Comparison of ENCODE assay signal across 33 cellular contexts in genomic region chr11:27310182-27310581, GRCh38. TPM values are rescaled to one million over a fixed set of nuclear protein-coding genes. Genes with fewer than 3 reads are reported as not detected.
DNase-seq lines count a peak whose midpoint lies in the region; ATAC-seq, FAIRE-seq and TF ChIP-seq lines count a peak whose summit lies in the region.
"Had no signal": no experiment of that assay in that cellular context is flagged by ENCODE, and none has a peak within 500 bp of the region (broad histone marks: within the 10 kb centered on the region; RNA-seq: fewer than 3 reads in every experiment).

No MANE protein-coding gene starts in this region.

- H2BK120ac ChIP-seq in IMR-90 (ENCODE audit: low read depth, low read length), result no peak overlapping the region

- no peak overlapping the region for H3K14ac ChIP-seq in IMR-90 (replicated peaks; ENCODE audit: low read depth, low read length)

- no peak for TF ChIP-seq CTCF in HepG2 (CRISPR knock-in tag; IDR thresholded peaks at IDR 0.05)
- no peak for TF ChIP-seq CTCF in right lobe of liver (IDR thresholded peaks at IDR 0.05)
- no peak for TF ChIP-seq CTCF in A549 (IDR thresholded peaks at IDR 0.05)
- no peak for TF ChIP-seq CTCF in IMR-90 (conservative IDR thresholded peaks at IDR 0.05; ENCODE audit: low read depth, low read length)
- no peak for TF ChIP-seq CTCF in K562 (IDR thresholded peaks at IDR 0.05 in 2 of 3, conservative IDR thresholded peaks at IDR 0.05 in 1 of 3; ENCODE audit: insufficient read depth in 2 of 3, low read depth in 1 of 3, low read length in 3 of 3)

- DNase-seq in HepG2 (ENCODE audit: low spot score), result no peak
- DNase-seq in right lobe of liver, result no peak
- no peak for DNase-seq in A549 (ENCODE audit: low read depth in 1 of 2, low spot score in 1 of 2)
- DNase-seq in IMR-90, result no peak
- no peak for DNase-seq in K562 (ENCODE audit: extremely low read depth in 1 of 4, low spot score in 3 of 4)
- no peak for DNase-seq in cerebellar nuclear complex (lab: John Stamatoyannopoulos, UW)
- DNase-seq in NCI-H2081 (lab: John Stamatoyannopoulos, UW), result no peak
- DNase-seq: 8988T; ACHN; AML-193; BE2C; C1 segment of cervical spinal cord; Caco-2; Calu3; CD4-positive, alpha-beta memory T cell; CD4-positive, alpha-beta T cell; CD4-positive, CD25-positive, alpha-beta regulatory T cell; CD8-positive, alpha-beta memory T cell; CD8-positive, alpha-beta T cell; COR-L47; DMS 273 treated with DMSO at 0.1 percent for 48 hours; DMS153; DMS53; DMS79; DMS79 treated with DMSO at 0.1 percent for 48 hours; DND-41; EL had no signal

- peaks cover 42% of the 10 kb centered on the region for H3K4me1 ChIP-seq in HepG2 (ENCODE audit: insufficient read depth, low read length)
- H3K4me1 ChIP-seq in right lobe of liver, result peaks cover 0 to 23% (median 9%) of the 10 kb centered on the region in 4 donors
- peaks cover 35% of the 10 kb centered on the region for H3K4me1 ChIP-seq in A549
- no peaks in the 10 kb centered on the region for H3K4me1 ChIP-seq in IMR-90 (ENCODE audit: control insufficient read depth, insufficient read depth, low read length)
- no peaks in the 10 kb centered on the region for H3K4me1 ChIP-seq in K562 (replicated peaks in 1 of 2; ENCODE audit: control insufficient read depth in 2 of 2, insufficient read depth in 2 of 2, low read length in 2 of 2)
- H3K4me1 ChIP-seq: BE2C; BLaER1; BLaER1 treated with 17β-estradiol and CSF1 and Interleukin-3, amounts not matched to agents 10 nM and 100 nM had no signal

- H3K4ac ChIP-seq in IMR-90 (ENCODE audit: low read depth, low read length), result no peak overlapping the region

- no peak for ATAC-seq in HepG2
- no peak for ATAC-seq in right lobe of liver
- ATAC-seq in A549, result no peak
- no peak for ATAC-seq in IMR-90 (ENCODE audit: low read depth)
- no peak for ATAC-seq in K562
- ATAC-seq in GM18909 (IDR thresholded peaks at IDR 0.05; ENCODE audit: poor library complexity, unreplicated experiment), result no peak
- ATAC-seq: CD8-positive, alpha-beta T cell had no signal

- BruUV-seq in HepG2 (replicated peaks; lab: Mats Ljungman, UMichigan) (no TSS peak), IMR-90 (replicated peaks; lab: Mats Ljungman, UMichigan) (no TSS peak), K562 (replicated peaks; lab: Mats Ljungman, UMichigan) (no TSS peak)

- H4K5ac ChIP-seq in IMR-90 (ENCODE audit: low read depth, low read length), result no peak overlapping the region

- H3K9ac ChIP-seq in HepG2 (ENCODE audit: insufficient read depth, low read depth, low read length) (no peak overlapping the region), IMR-90 (ENCODE audit: low read depth, low read length) (no peak overlapping the region), K562 (ENCODE audit: insufficient read depth in 1 of 2, low read depth in 2 of 2, low read length in 2 of 2) (no peak overlapping the region)
- H3K9ac ChIP-seq: BLaER1; BLaER1 treated with 17β-estradiol and CSF1 and Interleukin-3, amounts not matched to agents 10 nM and 100 nM had no signal

- H2AK5ac ChIP-seq in IMR-90 (ENCODE audit: low read depth, low read length), result no peak overlapping the region

- dilution Hi-C loops in IMR-90 (cut with HindIII; ENCODE audit: low sequenced_read_pairs, unreplicated experiment), result no loop called here

- in situ Hi-C loops in HepG2 (cut with HindIII; ENCODE audit: extremely low pct_ligation_motif_present, low pct_unique_long_range_greater_than_20kb), result no loop called here
- in situ Hi-C loops in IMR-90 (cut with MboI; ENCODE audit: low sequenced_read_pairs), result no loop called here
- in situ Hi-C loops in K562 (cut with MboI), result no loop called here

- H3K56ac ChIP-seq in IMR-90 (ENCODE audit: extremely low read depth, insufficient read depth, low read length), result no peak overlapping the region

- H3K36me3 ChIP-seq in HepG2 (replicated peaks in 1 of 2; ENCODE audit: control insufficient read depth in 1 of 2, insufficient read depth in 2 of 2, low read length in 2 of 2) (no peaks in the 10 kb centered on the region), right lobe of liver (no peaks in the 10 kb centered on the region), IMR-90 (ENCODE audit: control insufficient read depth, insufficient read depth, low read length) (no peaks in the 10 kb centered on the region), K562 (ENCODE audit: control insufficient read depth, insufficient read depth, low read length) (no peaks in the 10 kb centered on the region)
- H3K36me3 ChIP-seq: BE2C; BLaER1; BLaER1 treated with 17β-estradiol and CSF1 and Interleukin-3, amounts not matched to agents 10 nM and 100 nM had no signal

- no peak overlapping the region for H2AFZ ChIP-seq in HepG2 (ENCODE audit: low read length)
- H2AFZ ChIP-seq in IMR-90 (replicated peaks; ENCODE audit: low read length, poor library complexity), result no peak overlapping the region
- no peak overlapping the region for H2AFZ ChIP-seq in K562 (ENCODE audit: low read depth, low read length)

- H3K9me3 ChIP-seq in HepG2 (ENCODE audit: low read length) (no peaks in the 10 kb centered on the region), right lobe of liver (no peaks in the 10 kb centered on the region), A549 (no peaks in the 10 kb centered on the region), IMR-90 (ENCODE audit: control insufficient read depth, insufficient read depth, low read length) (peaks cover 1% of the 10 kb centered on the region; the same call in 1 of the 2 replicates), K562 (replicated peaks; ENCODE audit: control insufficient read depth, insufficient read depth, low read depth, low read length) (peaks cover 1% of the 10 kb centered on the region; the same call in 1 of the 2 replicates)
- H3K9me3 ChIP-seq: BE2C had no signal

- H2BK20ac ChIP-seq in IMR-90 (ENCODE audit: low read depth, low read length), result no peak overlapping the region

- no peak overlapping the region for H2AK9ac ChIP-seq in IMR-90 (replicated peaks; ENCODE audit: low read depth, low read length, poor library complexity)

- H3K9me1 ChIP-seq in IMR-90 (ENCODE audit: insufficient read depth, low read length) (no peaks in the 10 kb centered on the region), K562 (ENCODE audit: control insufficient read depth, insufficient read depth, low read length) (no peaks in the 10 kb centered on the region)

- H3K27me3 ChIP-seq in HepG2 (ENCODE audit: control insufficient read depth in 1 of 2, insufficient read depth in 2 of 2, low read length in 2 of 2), result no peaks in the 10 kb centered on the region
- no peaks in the 10 kb centered on the region for H3K27me3 ChIP-seq in right lobe of liver
- H3K27me3 ChIP-seq in IMR-90 (ENCODE audit: control insufficient read depth, insufficient read depth, low read length), result no peaks in the 10 kb centered on the region
- H3K27me3 ChIP-seq in K562 (ENCODE audit: control insufficient read depth in 2 of 2, insufficient read depth in 2 of 2, low read length in 2 of 2), result no peaks in the 10 kb centered on the region
- H3K27me3 ChIP-seq: BE2C; BLaER1; BLaER1 treated with 17β-estradiol and CSF1 and Interleukin-3, amounts not matched to agents 10 nM and 100 nM had no signal

- no peak for FAIRE-seq in HepG2 (lab: Jason Lieb, UNC)
- no peak for FAIRE-seq in A549 (lab: Jason Lieb, UNC)
- no peak for FAIRE-seq in K562 (lab: Jason Lieb, UNC)
- FAIRE-seq: D721Med had no signal

- H3K79me2 ChIP-seq in HepG2 (ENCODE audit: insufficient read depth, low read length) (no peaks in the 10 kb centered on the region), K562 (ENCODE audit: control insufficient read depth, insufficient read depth, low read length) (no peaks in the 10 kb centered on the region)

- TF ChIP-seq RAD21 in HepG2 (CRISPR knock-in tag; IDR thresholded peaks at IDR 0.05), result no peak
- TF ChIP-seq RAD21 in A549 (conservative IDR thresholded peaks at IDR 0.05 in 1 of 2, IDR thresholded peaks at IDR 0.05 in 1 of 2), result no peak
- no peak for TF ChIP-seq RAD21 in IMR-90 (IDR thresholded peaks at IDR 0.05; ENCODE audit: low read length)
- no peak for TF ChIP-seq RAD21 in K562 (CRISPR knock-in tag; conservative IDR thresholded peaks at IDR 0.05 in 1 of 2, IDR thresholded peaks at IDR 0.05 in 1 of 2)

- H2BK5ac ChIP-seq in IMR-90 (ENCODE audit: low read depth, low read length, poor library complexity, severe bottlenecking), result no peak overlapping the region

- POLR2A ChIA-PET in HepG2 (lab: Yijun Ruan, JAX) (no interaction called here), A549 (lab: Yijun Ruan, JAX) (no interaction called here), IMR-90 (lab: Charles Lee; ENCODE audit: unreplicated experiment) (no interaction called here), K562 (lab: Yijun Ruan, JAX) (no interaction called here)

- no peak overlapping the region for H3K4me3 ChIP-seq in HepG2 (replicated peaks in 1 of 3; ENCODE audit: insufficient read depth in 1 of 3, low read depth in 2 of 3, low read length in 3 of 3)
- no peak overlapping the region for H3K4me3 ChIP-seq in right lobe of liver
- H3K4me3 ChIP-seq in A549, result no peak overlapping the region
- no peak overlapping the region for H3K4me3 ChIP-seq in IMR-90 (ENCODE audit: insufficient read depth, low read depth, low read length)
- H3K4me3 ChIP-seq in K562, result no peak overlapping the region
- H3K4me3 ChIP-seq: BLaER1; BLaER1 treated with 17β-estradiol and CSF1 and Interleukin-3, amounts not matched to agents 10 nM and 100 nM had no signal

- no peak overlapping the region for H3K18ac ChIP-seq in IMR-90 (ENCODE audit: low read depth, low read length)

- CTCF ChIA-PET in HepG2 (lab: Yijun Ruan, JAX; ENCODE audit: low intra/inter-chr PET ratio, low total read pairs), result no interaction called here
- CTCF ChIA-PET in A549 (lab: Yijun Ruan, JAX), result interaction anchor here (5.3 kb wide), 1 partner anchor 13 kb away, joined by 38 read pairs; no protein-coding TSS in a partner anchor
- CTCF ChIA-PET in IMR-90 (lab: Yijun Ruan, JAX), result no interaction called here
- CTCF ChIA-PET in K562 (lab: Yijun Ruan, JAX; ENCODE audit: low intra/inter-chr PET ratio), result no interaction called here

- H3K79me1 ChIP-seq in IMR-90 (ENCODE audit: low read depth in 1 of 2, low read length in 2 of 2), result no peaks in the 10 kb centered on the region

- no peak overlapping the region for H3K23ac ChIP-seq in IMR-90 (ENCODE audit: low read depth, low read length)

- intact Hi-C loops in HepG2 (cut with micrococcal nuclease; ENCODE audit: unreplicated experiment) (no loop called here), right lobe of liver (cut with DNase I) (no loop called here), IMR-90 (cut with micrococcal nuclease) (loop anchor here (1.0 kb wide), 1 partner anchor 49 kb away; no protein-coding TSS in a partner anchor), K562 (cut with micrococcal nuclease) (no loop called here)

- H3K27ac ChIP-seq in HepG2 (ENCODE audit: extremely low read length, insufficient read depth, low read length), result no peak overlapping the region
- H3K27ac ChIP-seq in right lobe of liver, result no peak overlapping the region
- H3K27ac ChIP-seq in A549, result no peak overlapping the region
- no peak overlapping the region for H3K27ac ChIP-seq in IMR-90 (ENCODE audit: insufficient read depth, low read length)
- no peak overlapping the region for H3K27ac ChIP-seq in K562 (ENCODE audit: extremely low read depth, low read depth, low read length)
- H3K27ac ChIP-seq: 22Rv1; BLaER1; BLaER1 treated with 17β-estradiol and CSF1 and Interleukin-3, amounts not matched to agents 10 nM and 100 nM; C4-2B had no signal

- H2BK15ac ChIP-seq in IMR-90 (ENCODE audit: low read depth, low read length), result no peak overlapping the region

- H3K4me2 ChIP-seq in HepG2 (ENCODE audit: low read depth, low read length) (no peak overlapping the region), A549 (no peak overlapping the region), IMR-90 (ENCODE audit: low read depth, low read length) (no peak overlapping the region), K562 (ENCODE audit: insufficient read depth, low read length) (no peak overlapping the region)
- H3K4me2 ChIP-seq: BLaER1; BLaER1 treated with 17β-estradiol and CSF1 and Interleukin-3, amounts not matched to agents 10 nM and 100 nM had no signal

- no peak for TF ChIP-seq EP300 in HepG2 (IDR thresholded peaks at IDR 0.05; ENCODE audit: low read depth in 2 of 2, low read length in 2 of 2)
- TF ChIP-seq EP300 in HepG2 (CRISPR knock-in tag; IDR thresholded peaks at IDR 0.05; ENCODE audit: borderline replicate concordance), result no peak
- TF ChIP-seq EP300 in A549 (IDR thresholded peaks at IDR 0.05), result no peak
- no peak for TF ChIP-seq EP300 in K562 (IDR thresholded peaks at IDR 0.05; ENCODE audit: low read length)

- TF ChIP-seq POLR2A in HepG2 (IDR thresholded peaks at IDR 0.05; ENCODE audit: insufficient read depth in 1 of 2, low read depth in 2 of 2, low read length in 2 of 2), result no peak
- TF ChIP-seq POLR2A in right lobe of liver (IDR thresholded peaks at IDR 0.05), result no peak
- TF ChIP-seq POLR2A in A549 (IDR thresholded peaks at IDR 0.05; ENCODE audit: low read length), result no peak
- no peak for TF ChIP-seq POLR2A in IMR-90 (IDR thresholded peaks at IDR 0.05; ENCODE audit: low read depth, low read length)
- TF ChIP-seq POLR2A in K562 (conservative IDR thresholded peaks at IDR 0.05), result no peak

- no peak overlapping the region for H4K91ac ChIP-seq in IMR-90 (ENCODE audit: insufficient read depth, low read depth, low read length)

- no peak overlapping the region for H4K8ac ChIP-seq in IMR-90 (ENCODE audit: low read depth in 2 of 2, low read length in 2 of 2)

- H4K20me1 ChIP-seq in HepG2 (ENCODE audit: insufficient read depth, low read length) (no peaks in the 10 kb centered on the region), IMR-90 (ENCODE audit: insufficient read depth, low read length) (no peaks in the 10 kb centered on the region), K562 (replicated peaks; ENCODE audit: control insufficient read depth, insufficient read depth, low read length) (no peaks in the 10 kb centered on the region)
- H4K20me1 ChIP-seq: BLaER1; BLaER1 treated with 17β-estradiol and CSF1 and Interleukin-3, amounts not matched to agents 10 nM and 100 nM had no signal

RNA-seq across cellular contexts. Expression of gene CCDC34, which starts 52.8 kb away (rescaled TPM):
- total RNA-seq in HepG2 (2016; rRNA removed; fragmentation: Illumina TruSeq; extraction: Trizol) (34.3 and 37.9 TPM in 2 replicates), right lobe of liver (1 to 10 TPM; 1.8 to 3.6 (median 2.1) TPM), IMR-90 (2012; rRNA removed) (2.5 and 3.9 TPM in 2 replicates), K562 (2014; rRNA removed) (13.8 and 16.5 TPM in 2 replicates), K562 (2014; rRNA removed; fragmentation: Illumina TruSeq; extraction: Trizol) (22.4 and 24.7 TPM in 2 replicates), K562 (2015; rRNA removed; fragmentation: Illumina TruSeq; extraction: Trizol) (32.6 and 34.7 TPM in 2 replicates), K562 (2021) (14.8 and 15.7 TPM in 2 replicates)
- total RNA-seq in HepG2 (2016; cell fraction: cytosol; rRNA removed; fragmentation: Illumina TruSeq; extraction: Trizol; ENCODE audit: low read depth), result 10.7 and 11.6 TPM in 2 replicates
- 35.1 and 40.9 TPM in 2 replicates for total RNA-seq in HepG2 (2016; cell fraction: insoluble cytoplasmic fraction; rRNA removed; fragmentation: Illumina TruSeq; extraction: Trizol)
- 18.2 and 19.0 TPM in 2 replicates for total RNA-seq in HepG2 (2016; cell fraction: membrane; rRNA removed; fragmentation: Illumina TruSeq; extraction: Trizol)
- 16.1 and 19.6 TPM in 2 replicates for total RNA-seq in HepG2 (2016; cell fraction: nucleus; rRNA removed; fragmentation: Illumina TruSeq; extraction: Trizol)
- polyA plus RNA-seq in HepG2 (2011; rRNA removed) (3.2 and 7.6 TPM in 2 replicates), A549 (2011; rRNA removed) (33.1 and 35.9 TPM in 2 replicates), A549 (2017; fragmentation: RNase III; extraction: RNeasy Plus Mini Kit Qiagen cat#74134 plus additional on column Dnase treatment) (31.4 to 32.0 TPM (median 31.6 TPM) in 3 replicates), IMR-90 (2012; rRNA removed) (4.0 and 4.5 TPM in 2 replicates), K562 (2011; rRNA removed) (8.1 and 11.9 TPM in 2 replicates), K562 (2014; fragmentation: Illumina TruSeq; extraction: Trizol) (30.9 and 42.0 TPM in 2 replicates), K562 (2014; fragmentation: Nextera tagmentation; extraction: Ambion mirVana) (1 to 10 TPM; 6.2 to 6.6 TPM), K562 (2014; rRNA removed) (15.6 and 19.0 TPM in 2 replicates)
- 3.7 and 5.9 TPM in 2 replicates for polyA plus RNA-seq in HepG2 (2011; cell fraction: cytosol; rRNA removed)
- 2.3 and 2.6 TPM in 2 replicates for polyA plus RNA-seq in HepG2 (2011; cell fraction: nucleus; rRNA removed)
- polyA plus RNA-seq in HepG2 (2012), result 7.7 and 20.2 TPM in 2 replicates
- polyA plus RNA-seq in HepG2 (2016; cell fraction: cytosol; fragmentation: Illumina TruSeq; extraction: Trizol; ENCODE audit: low read depth), result 7.5 and 10.1 TPM in 2 replicates
- polyA plus RNA-seq in HepG2 (2016; cell fraction: insoluble cytoplasmic fraction; fragmentation: Illumina TruSeq; extraction: Trizol; ENCODE audit: low read depth), result 54.7 and 54.9 TPM in 2 replicates
- polyA plus RNA-seq in HepG2 (2016; cell fraction: membrane; fragmentation: Illumina TruSeq; extraction: Trizol; ENCODE audit: low read depth), result 14.2 and 15.6 TPM in 2 replicates
- polyA plus RNA-seq in HepG2 (2016; cell fraction: nucleus; fragmentation: Illumina TruSeq; extraction: Trizol; ENCODE audit: insufficient read depth, low read depth), result 22.5 and 25.2 TPM in 2 replicates
- polyA minus RNA-seq in HepG2 (2011; rRNA and poly(A)+ RNA removed; ENCODE audit: low replicate concordance), result 6.1 and 10.4 TPM in 2 replicates
- 3.0 and 3.5 TPM in 2 replicates for polyA minus RNA-seq in HepG2 (2011; cell fraction: cytosol; rRNA and poly(A)+ RNA removed)
- polyA minus RNA-seq in HepG2 (2011; cell fraction: nucleus; rRNA and poly(A)+ RNA removed), result 15.7 and 17.0 TPM in 2 replicates
- 20.9 and 23.7 TPM in 2 replicates for polyA plus RNA-seq in A549 (2012; cell fraction: cytosol; rRNA removed)
- polyA plus RNA-seq in A549 (2012; cell fraction: nucleus; rRNA removed), result 12.1 and 13.2 TPM in 2 replicates
- polyA minus RNA-seq in A549 (2011; rRNA and poly(A)+ RNA removed), result 6.8 and 7.7 TPM in 2 replicates
- 2.5 and 4.9 TPM in 2 replicates for polyA plus RNA-seq in IMR-90 (2012; cell fraction: cytosol; rRNA removed)
- polyA plus RNA-seq in IMR-90 (2012; cell fraction: nucleus; rRNA removed; ENCODE audit: low replicate concordance), result 0.98 and 1.0 TPM in 2 replicates
- 2.5 and 6.3 TPM in 2 replicates for total RNA-seq in K562 (2011; cell fraction: chromatin; rRNA removed; ENCODE audit: low replicate concordance)
- 2.5 and 2.7 TPM in 2 replicates for total RNA-seq in K562 (2011; cell fraction: nucleolus; rRNA removed)
- 3.3 and 7.7 TPM in 2 replicates for total RNA-seq in K562 (2011; cell fraction: nucleoplasm; rRNA removed)
- 5.8 and 7.1 TPM in 2 replicates for polyA plus RNA-seq in K562 (2011; cell fraction: cytosol; rRNA removed)
- 5.1 and 5.8 TPM in 2 replicates for polyA plus RNA-seq in K562 (2011; cell fraction: nucleus; rRNA removed)
- polyA plus RNA-seq in K562 (2012), result 16.1 and 24.0 TPM in 2 replicates
- 5.4 and 7.6 TPM in 2 replicates for polyA minus RNA-seq in K562 (2011; rRNA and poly(A)+ RNA removed)
- 3.1 and 4.3 TPM in 2 replicates for polyA minus RNA-seq in K562 (2011; cell fraction: cytosol; rRNA and poly(A)+ RNA removed)
- polyA minus RNA-seq in K562 (2011; cell fraction: nucleus; rRNA and poly(A)+ RNA removed), result 4.7 and 5.2 TPM in 2 replicates

Comparison
In these comparisons a context has a peak if more than half of its experiments do, and no peak if none do; other contexts are left out.
1. Of the 241 proteins assayed by ChIP-seq in both HepG2 and K562: peak only in HepG2: CHD4; only in K562: none; in both: MAFF and MAFK; in neither: 238.